Comparison of ENCODE assay signal across 9 cellular contexts in genomic region chr15:93028111-93028631, GRCh38.
DNase-seq lines count a peak whose midpoint lies in the region; ATAC-seq and TF ChIP-seq lines count a peak whose summit lies in the region.
"Had no signal": no experiment of that assay in that cellular context is flagged by ENCODE, and none has a peak within 500 bp of the region (broad histone marks: within the 10 kb centered on the region; RNA-seq: fewer than 3 reads in every experiment).

No MANE protein-coding gene starts in this region.

- no peaks in the 10 kb centered on the region for H3K9me3 Mint-ChIP-seq in activated CD4-positive, alpha-beta T cell treated with anti-CD3 and anti-CD28 coated beads, Interleukin-2, amount 10 ng/mL, durations not matched to agents 7 days and 5 days
- H3K9me3 Mint-ChIP-seq in central memory CD8-positive, alpha-beta T cell, result no peaks in the 10 kb centered on the region

- H3K36me3 ChIP-seq in lung (ENCODE audit: control insufficient read depth in 2 of 2, insufficient read depth in 2 of 2, low read length in 2 of 2), result peaks cover 6 to 30% of the 10 kb centered on the region in 2 donors
- H3K36me3 ChIP-seq in thoracic aorta, result peaks cover 16% of the 10 kb centered on the region

- no peak overlapping the region for H3K4me3 ChIP-seq in lung
- H3K4me3 ChIP-seq in thoracic aorta, result peak overlapping the region; percentile 57

- no peak for ATAC-seq in central memory CD8-positive, alpha-beta T cell (replicated peaks; ENCODE audit: extremely low read depth, poor library complexity, severe bottlenecking)
- ATAC-seq in lung (ENCODE audit: insufficient read depth, low FRiP score) (no peak), thoracic aorta (ENCODE audit: insufficient number of reproducible peaks, low FRiP score, low read depth) (no peak), HG03025 (IDR thresholded peaks at IDR 0.05; ENCODE audit: low FRiP score, unreplicated experiment) (no peak), HG02938 (IDR thresholded peaks at IDR 0.05; ENCODE audit: unreplicated experiment) (no peak)

- H3K4me1 ChIP-seq in lung (ENCODE audit: control insufficient read depth in 2 of 2, insufficient read depth in 2 of 2, low read length in 2 of 2) (peaks cover 15 to 28% of the 10 kb centered on the region in 2 donors), thoracic aorta (ENCODE audit: control insufficient read depth in 1 of 2, low read depth in 2 of 2) (peaks cover 43 to 56% of the 10 kb centered on the region in 2 donors)

- CTCF ChIA-PET in activated CD4-positive, alpha-beta T cell treated with anti-CD3 and anti-CD28 coated beads, Interleukin-2, amount 10 ng/mL, durations not matched to agents 7 days and 5 days (lab: Charles Lee), result interaction anchor here (0.8 to 1.5 kb wide), 5 partner anchors 9 to 230 kb away, joined by 3 to 4 read pairs (median 3); no protein-coding TSS in a partner anchor

- no peak for DNase-seq in activated CD4-positive, alpha-beta T cell treated with anti-CD3 and anti-CD28 coated beads, Interleukin-2, amount 10 ng/mL, durations not matched to agents 7 days and 5 days
- DNase-seq in activated CD4-positive, alpha-beta T cell treated with anti-CD3 and anti-CD28 coated beads, Interleukin-2, amount 50 U/mL, for 48 hours, result no peak
- DNase-seq in central memory CD8-positive, alpha-beta T cell (ENCODE audit: low spot score in 2 of 2), result no peak
- DNase-seq in lung (ENCODE audit: low spot score) (no peak), thoracic aorta (ENCODE audit: low spot score) (no peak), DMS79 treated with DMSO at 0.1 percent for 48 hours (lab: John Stamatoyannopoulos, UW) (no peak)
- DNase-seq: activated gamma-delta T cell had no signal

- H3K4me1 Mint-ChIP-seq in activated CD4-positive, alpha-beta T cell treated with anti-CD3 and anti-CD28 coated beads, Interleukin-2, amount 10 ng/mL, durations not matched to agents 7 days and 5 days, result peaks cover 43% of the 10 kb centered on the region
- H3K4me1 Mint-ChIP-seq in central memory CD8-positive, alpha-beta T cell, result peaks cover 49% of the 10 kb centered on the region

- H3K27ac Mint-ChIP-seq in activated CD4-positive, alpha-beta T cell treated with anti-CD3 and anti-CD28 coated beads, Interleukin-2, amount 10 ng/mL, durations not matched to agents 7 days and 5 days, result peak overlapping the region; percentile 66
- H3K27ac Mint-ChIP-seq in central memory CD8-positive, alpha-beta T cell (ENCODE audit: low read depth), result peak overlapping the region; percentile 29

- WGBS in lung, 2 donors, result 54 to 73% methylated on average over 13 of the region's 13 CpGs

- POLR2A ChIA-PET in activated CD4-positive, alpha-beta T cell treated with anti-CD3 and anti-CD28 coated beads, Interleukin-2, amount 10 ng/mL, durations not matched to agents 7 days and 5 days (lab: Charles Lee), result no interaction called here

- H3K9me3 ChIP-seq in lung (ENCODE audit: control insufficient read depth in 2 of 2, insufficient read depth in 1 of 2, low read length in 1 of 2), result peaks cover 0 to 6% of the 10 kb centered on the region in 2 donors
- no peaks in the 10 kb centered on the region for H3K9me3 ChIP-seq in thoracic aorta

- peaks cover 31% of the 10 kb centered on the region for H3K36me3 Mint-ChIP-seq in activated CD4-positive, alpha-beta T cell treated with anti-CD3 and anti-CD28 coated beads, Interleukin-2, amount 10 ng/mL, durations not matched to agents 7 days and 5 days (ENCODE audit: low read depth)
- peaks cover 40% of the 10 kb centered on the region for H3K36me3 Mint-ChIP-seq in central memory CD8-positive, alpha-beta T cell (ENCODE audit: insufficient read depth)

- H3K27ac ChIP-seq in lung (ENCODE audit: low read depth in 1 of 2, low read length in 1 of 2), result peak overlapping the region; percentile 58 to 66
- peak overlapping the region; percentile 88 to 95 for H3K27ac ChIP-seq in thoracic aorta

- TF ChIP-seq CTCF in lung (IDR thresholded peaks at IDR 0.05; ENCODE audit: control extremely low read depth, extremely low read depth) (no peak), thoracic aorta (IDR thresholded peaks at IDR 0.05) (no peak)

- no peaks in the 10 kb centered on the region for H3K27me3 ChIP-seq in lung (ENCODE audit: control insufficient read depth, insufficient read depth)
- H3K27me3 ChIP-seq in thoracic aorta (replicated peaks; ENCODE audit: insufficient read depth), result no peaks in the 10 kb centered on the region

- no peak overlapping the region for H3K4me3 Mint-ChIP-seq in activated CD4-positive, alpha-beta T cell treated with anti-CD3 and anti-CD28 coated beads, Interleukin-2, amount 10 ng/mL, durations not matched to agents 7 days and 5 days
- H3K4me3 Mint-ChIP-seq in central memory CD8-positive, alpha-beta T cell, result no peak overlapping the region

- no peaks in the 10 kb centered on the region for H3K27me3 Mint-ChIP-seq in activated CD4-positive, alpha-beta T cell treated with anti-CD3 and anti-CD28 coated beads, Interleukin-2, amount 10 ng/mL, durations not matched to agents 7 days and 5 days
- H3K27me3 Mint-ChIP-seq in central memory CD8-positive, alpha-beta T cell, result no peaks in the 10 kb centered on the region
